In the genomic region with DNA sequence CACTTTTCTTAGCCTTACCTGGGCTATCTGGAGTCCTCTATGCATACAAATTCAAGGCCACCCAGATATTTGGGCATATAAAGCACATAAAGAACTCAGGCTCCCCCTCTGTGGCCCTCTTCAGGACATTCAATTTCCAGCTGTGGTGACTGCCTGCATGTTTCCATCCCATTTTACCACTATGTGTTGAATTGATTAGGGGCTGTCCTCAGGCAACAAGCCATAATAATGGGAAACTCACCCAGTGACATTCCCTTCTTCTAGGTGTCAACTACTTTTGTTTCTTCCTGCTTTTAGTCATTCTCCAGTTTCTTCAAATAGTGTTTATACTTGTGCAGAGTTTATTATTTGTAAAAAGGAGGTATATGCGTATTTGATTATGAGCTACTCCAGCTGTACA, we compare ENCODE assay signal across 10 cellular contexts. TPM values are rescaled to one million over a fixed set of nuclear protein-coding genes. Genes with fewer than 3 reads are reported as not detected.
"Had no signal": no experiment of that assay in that cellular context is flagged by ENCODE, and none has a peak within 500 bp of the region (broad histone marks: within the 10 kb centered on the region; RNA-seq: fewer than 3 reads in every experiment).

No MANE protein-coding gene starts in this region.

- H3K27ac Mint-ChIP-seq: HFFc6, IgD-negative memory B cell had no signal

- H3K4me1 Mint-ChIP-seq: IgD-negative memory B cell had no signal

- H3K9me3 Mint-ChIP-seq: HFFc6 had no signal

- H3K4me3 Mint-ChIP-seq: HFFc6, IgD-negative memory B cell had no signal

- H3K4me3 ChIP-seq: HAP-1 had no signal

- H3K27ac ChIP-seq: HL-60 had no signal

- DNase-seq: GOT3, H7, HFFc6, KBM-7 had no signal

- H3K36me3 ChIP-seq: HAP-1 had no signal

- ATAC-seq: HCT116, HepG2 had no signal

- H3K36me3 Mint-ChIP-seq: IgD-negative memory B cell had no signal

RNA-seq across cellular contexts. Expression of a gene that starts 18.0 kb away (rescaled TPM):
- total RNA-seq: HepG2, HFFc6, HT1080 had no signal
- polyA plus RNA-seq: IgD-negative memory B cell had no signal
